In the genomic region with DNA sequence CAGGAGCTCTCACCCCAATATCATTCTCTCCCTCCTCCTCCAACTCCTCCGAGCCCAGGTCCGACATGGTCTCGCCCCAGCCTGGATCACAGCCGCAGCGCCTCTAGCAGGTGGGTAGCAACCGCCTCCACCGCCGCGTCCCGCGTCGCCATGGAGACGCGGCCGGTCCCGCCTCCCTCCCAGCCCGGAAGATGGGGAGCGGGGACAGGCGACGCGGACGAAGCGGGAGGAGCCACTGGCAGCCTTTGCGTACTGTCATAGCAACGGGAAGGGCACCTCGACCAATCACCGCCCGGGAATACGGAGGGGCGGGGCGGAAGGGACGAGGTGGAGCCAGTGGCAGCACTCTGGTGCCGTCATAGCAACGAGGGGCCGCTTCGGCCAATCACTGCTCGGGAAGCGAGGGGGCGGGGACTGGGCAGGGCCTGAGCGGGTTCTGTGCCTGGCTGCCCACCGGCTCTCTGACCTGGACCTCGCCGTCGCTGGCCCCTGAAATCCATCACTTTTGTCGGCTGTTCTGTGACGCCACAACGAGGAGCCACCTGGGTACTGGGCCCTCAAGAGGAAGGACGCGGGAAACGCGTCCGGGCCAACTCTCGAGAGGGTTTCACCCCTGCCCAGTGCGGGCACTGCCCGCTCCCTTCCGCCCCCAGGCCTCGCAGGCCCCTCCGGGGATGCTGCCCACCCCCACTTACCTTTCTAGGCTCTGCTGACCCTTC, we compare ENCODE assay signal across 8 cellular contexts. TPM values are rescaled to one million over a fixed set of nuclear protein-coding genes. Genes with fewer than 3 reads are reported as not detected.
DNase-seq lines count a peak whose midpoint lies in the region; ATAC-seq and TF ChIP-seq lines count a peak whose summit lies in the region.

A gene (minus strand): TSS at position 105 of the 719 bp plus-strand sequence. CDS start 38 bp downstream, at position 67.

- WGBS in testis, 2 donors: 0% methylated on average over 7 to 58 of the region's 58 CpGs

- TF ChIP-seq POLR2A in GM10847 (IDR thresholded peaks at IDR 0.05; ENCODE audit: extremely low read depth, insufficient read length): peak; percentile 46
- TF ChIP-seq POLR2A in testis (IDR thresholded peaks at IDR 0.05): peak; percentile 87

- no peaks in the 10 kb centered on the region for H3K9me3 ChIP-seq in testis

- H3K4me3 ChIP-seq in testis: peak within 1 kb of the TSS; percentile 61 to 71

- no peaks in the 10 kb centered on the region for H3K36me3 ChIP-seq in testis (ENCODE audit: low read depth, missing control alignments)

- no peaks in the 10 kb centered on the region for H3K27me3 Mint-ChIP-seq in activated naive CD8-positive, alpha-beta T cell treated with anti-CD3 and anti-CD28 coated beads for 36 hours
- H3K27me3 Mint-ChIP-seq in glutamatergic neuron (ENCODE audit: unreplicated experiment): peaks cover 4% of the 10 kb centered on the region

- no peaks in the 10 kb centered on the region for H3K27me3 ChIP-seq in testis

- H3K36me3 Mint-ChIP-seq in activated naive CD8-positive, alpha-beta T cell treated with anti-CD3 and anti-CD28 coated beads for 36 hours: no peaks in the 10 kb centered on the region
- H3K36me3 Mint-ChIP-seq in glutamatergic neuron (ENCODE audit: unreplicated experiment): no peaks in the 10 kb centered on the region

- H3K27ac ChIP-seq in testis: peak within 1 kb of the TSS; percentile 70 to 80

- H3K9me3 Mint-ChIP-seq in activated naive CD8-positive, alpha-beta T cell treated with anti-CD3 and anti-CD28 coated beads for 36 hours: no peaks in the 10 kb centered on the region
- H3K9me3 Mint-ChIP-seq in glutamatergic neuron (ENCODE audit: unreplicated experiment): no peaks in the 10 kb centered on the region

- H3K4me1 ChIP-seq in testis: no peaks in the 10 kb centered on the region

- intact Hi-C loops in testis (cut with DNase I; ENCODE audit: low total_unique reads): no loop called here

- peak within 1 kb of the TSS; percentile 86 for H3K4me3 Mint-ChIP-seq in activated naive CD8-positive, alpha-beta T cell treated with anti-CD3 and anti-CD28 coated beads for 36 hours
- peak within 1 kb of the TSS; percentile 95 for H3K4me3 Mint-ChIP-seq in glutamatergic neuron (ENCODE audit: unreplicated experiment)

- peak; percentile 99 for ATAC-seq in HG02642 (IDR thresholded peaks at IDR 0.05; ENCODE audit: poor library complexity, unreplicated experiment)
- peak; percentile 100 for ATAC-seq in omental fat pad (ENCODE audit: low FRiP score)

- peak within 1 kb of the TSS; percentile 68 for H3K27ac Mint-ChIP-seq in activated naive CD8-positive, alpha-beta T cell treated with anti-CD3 and anti-CD28 coated beads for 36 hours
- H3K27ac Mint-ChIP-seq in glutamatergic neuron (ENCODE audit: unreplicated experiment): peak within 1 kb of the TSS; percentile 36

- TF ChIP-seq CTCF in glutamatergic neuron (IDR thresholded peaks at IDR 0.05; ENCODE audit: partially characterized antibody, unreplicated experiment) (no peak), omental fat pad (IDR thresholded peaks at IDR 0.05) (no peak), testis (IDR thresholded peaks at IDR 0.05) (no peak)

- H3K4me1 Mint-ChIP-seq in activated naive CD8-positive, alpha-beta T cell treated with anti-CD3 and anti-CD28 coated beads for 36 hours: peaks cover 14% of the 10 kb centered on the region
- H3K4me1 Mint-ChIP-seq in glutamatergic neuron (ENCODE audit: low read depth, unreplicated experiment): peaks cover 12% of the 10 kb centered on the region

- DNase-seq in NCI-H1105 (lab: John Stamatoyannopoulos, UW) (peak; percentile 99), SKM-1 (lab: John Stamatoyannopoulos, UW; ENCODE audit: unreplicated experiment) (peak; percentile 81), glutamatergic neuron (peak; percentile 100), omental fat pad (ENCODE audit: low spot score) (peak; percentile 94), testis (peak; percentile 100)
- peak; percentile 100 for DNase-seq in activated naive CD8-positive, alpha-beta T cell treated with anti-CD3 and anti-CD28 coated beads for 36 hours

RNA-seq across cellular contexts. Expression of the gene that starts here (rescaled TPM):
- under 1 TPM in 1 of 2 experiments, not detected in 1; 0.32 TPM for total RNA-seq in activated naive CD8-positive, alpha-beta T cell treated with anti-CD3 and anti-CD28 coated beads for 36 hours
- total RNA-seq in glutamatergic neuron (ENCODE audit: unreplicated experiment) (0.42 TPM), omental fat pad (under 1 TPM in 3 of 4 donors, not detected in 1; 0.31 to 0.37 (median 0.36) TPM), testis (10 to 100 TPM; 10.4 to 20.8 TPM)
- 59.6 TPM for polyA plus RNA-seq in testis (ENCODE audit: insufficient read depth, low read depth, low replicate concordance)

Comparison
In these comparisons a context has a peak if more than half of its experiments do, and no peak if none do; other contexts are left out.
1. Peak in every context shown above with its lines: DNase-seq, ATAC-seq, H3K4me3 ChIP-seq and H3K27ac ChIP-seq.
2. Peak in DNase-seq in activated naive CD8-positive, alpha-beta T cell treated with anti-CD3 and anti-CD28 coated beads for 36 hours; RNA of the gene not detected or under 1 TPM.
3. Peak in DNase-seq in glutamatergic neuron; RNA of the gene not detected or under 1 TPM.
4. Peak in DNase-seq and ATAC-seq in omental fat pad; RNA of the gene not detected or under 1 TPM.